31 cellular contexts compared by ENCODE assay signal in genomic region chr1:197182716-197183115, GRCh38. TPM values are rescaled to one million over a fixed set of nuclear protein-coding genes. Genes with fewer than 3 reads are reported as not detected.
"Had no signal": no experiment of that assay in that cellular context is flagged by ENCODE, and none has a peak within 500 bp of the region (broad histone marks: within the 10 kb centered on the region; RNA-seq: fewer than 3 reads in every experiment).

No MANE protein-coding gene starts in this region.

- H3K9me3 ChIP-seq: ascending aorta, breast epithelium, colonic mucosa, esophagus squamous epithelium, gastroesophageal sphincter had no signal

- ATAC-seq: activated CD4-positive, alpha-beta T cell treated with anti-CD3 and anti-CD28 coated beads for 36 hours; activated CD8-positive, alpha-beta memory T cell treated with anti-CD3 and anti-CD28 coated beads, Interleukin-2, amount 10 ng/mL, durations not matched to agents 7 days and 5 days; activated CD8-positive, alpha-beta T cell treated with anti-CD3 and anti-CD28 coated beads, Interleukin-2, amount 10 ng/mL, durations not matched to agents 7 days and 5 days; activated naive CD4-positive, alpha-beta T cell treated with anti-CD3 and anti-CD28 coated beads, Interleukin-2, amount 50 U/mL, for 72 hours; gastroesophageal sphincter; heart right ventricle had no signal

- H3K4me1 ChIP-seq: ascending aorta, breast epithelium, colonic mucosa, esophagus squamous epithelium had no signal

- H3K27me3 ChIP-seq: ascending aorta, breast epithelium, cardiac muscle cell, colonic mucosa, esophagus squamous epithelium, gastroesophageal sphincter, heart right ventricle had no signal

- H3K27ac ChIP-seq: ascending aorta, breast epithelium, colonic mucosa, epithelial cell of prostate, esophagus squamous epithelium, gastroesophageal sphincter, heart right ventricle had no signal

- DNase-seq: activated CD4-positive, alpha-beta memory T cell treated with anti-CD3 and anti-CD28 coated beads for 36 hours; activated CD4-positive, alpha-beta T cell treated with anti-CD3 and anti-CD28 coated beads for 36 hours; activated CD4-positive, alpha-beta T cell treated with anti-CD3 and anti-CD28 coated beads, Interleukin-2, amount 10 ng/mL, durations not matched to agents 24 days and 14 days; activated CD4-positive, CD25-positive, alpha-beta regulatory T cell; activated CD4-positive, CD25-positive, alpha-beta regulatory T cell treated with anti-CD3 and anti-CD28 coated beads, Interleukin-2, amount 50 U/mL, for 72 hours; activated CD8-positive, alpha-beta memory T cell treated with anti-CD3 and anti-CD28 coated beads, Interleukin-2, amount 10 ng/mL, durations not matched to agents 7 days and 5 days; activated CD8-positive, alpha-beta memory T cell treated with anti-CD3 and anti-CD28 coated beads, Interleukin-2, amount 50 U/mL, for 4 hours; activated CD8-positive, alpha-beta T cell treated with anti-CD3 and anti-CD28 coated beads, Interleukin-2, amount 10 ng/mL, durations not matched to agents 7 days and 5 days; activated effector memory CD4-positive, alpha-beta T cell treated with anti-CD3 and anti-CD28 coated beads, Interleukin-2, amount 50 U/mL, for 16 hours; activated naive CD4-positive, alpha-beta T cell treated with anti-CD3 and anti-CD28 coated beads for 36 hours; activated naive CD8-positive, alpha-beta T cell treated with anti-CD3 and anti-CD28 coated beads, Interleukin-2, amount 10 ng/mL, durations not matched to agents 7 days and 5 days; activated T-cell treated with anti-CD3 and anti-CD28 coated beads, Interleukin-2, amount 50 U/mL, for 1 hour; activated T-cell treated with anti-CD3 and anti-CD28 coated beads, Interleukin-2, amount 50 U/mL, for 48 hours; central memory CD4-positive, alpha-beta T cell; cerebellar nuclear complex; colonic mucosa; effector CD8-positive, alpha-beta T cell; esophagus squamous epithelium; foreskin melanocyte; heart right ventricle; T1000 had no signal

- H3K9me3 Mint-ChIP-seq: activated CD4-positive, alpha-beta memory T cell treated with anti-CD3 and anti-CD28 coated beads for 36 hours; activated CD4-positive, alpha-beta T cell treated with anti-CD3 and anti-CD28 coated beads, Interleukin-2, amount 10 ng/mL, durations not matched to agents 24 days and 14 days; activated naive CD4-positive, alpha-beta T cell treated with anti-CD3 and anti-CD28 coated beads for 36 hours; activated naive CD4-positive, alpha-beta T cell treated with anti-CD3 and anti-CD28 coated beads, Interleukin-2, amount 50 U/mL, for 72 hours; activated T-helper 1 cell treated with anti-CD3 and anti-CD28 coated beads, Interleukin-12 subunit alpha, Interleukin-12 subunit beta, Interleukin-2, Interleukin-4 antibody, amounts not matched to agents 30 ng/mL and 10 ng/mL and 1 ng/mL, durations not matched to agents 14 hours and 24 hours and 36 hours; T-helper 1 cell treated with Interleukin-12 subunit alpha and Interleukin-12 subunit beta and Interleukin-4 antibody, amounts not matched to agents 30 μg/mL and 1 μg/mL, for 36 hours had no signal

- H3K4me1 Mint-ChIP-seq: activated naive CD8-positive, alpha-beta T cell treated with anti-CD3 and anti-CD28 coated beads, Interleukin-2, amount 10 ng/mL, durations not matched to agents 7 days and 5 days; brain had no signal

- H3K27me3 Mint-ChIP-seq: activated CD4-positive, alpha-beta memory T cell treated with anti-CD3 and anti-CD28 coated beads for 36 hours; activated CD4-positive, alpha-beta T cell treated with anti-CD3 and anti-CD28 coated beads for 36 hours; activated CD4-positive, alpha-beta T cell treated with anti-CD3 and anti-CD28 coated beads, Interleukin-2, amount 10 ng/mL, durations not matched to agents 24 days and 14 days; activated CD8-positive, alpha-beta memory T cell treated with anti-CD3 and anti-CD28 coated beads, Interleukin-2, amount 10 ng/mL, durations not matched to agents 7 days and 5 days; activated naive CD8-positive, alpha-beta T cell treated with anti-CD3 and anti-CD28 coated beads, Interleukin-2, amount 10 ng/mL, durations not matched to agents 7 days and 5 days; brain had no signal

- H3K27ac Mint-ChIP-seq: activated CD4-positive, alpha-beta memory T cell treated with anti-CD3 and anti-CD28 coated beads for 36 hours; activated CD4-positive, alpha-beta T cell treated with anti-CD3 and anti-CD28 coated beads for 36 hours; activated CD4-positive, alpha-beta T cell treated with anti-CD3 and anti-CD28 coated beads, Interleukin-2, amount 10 ng/mL, durations not matched to agents 24 days and 14 days; activated CD8-positive, alpha-beta memory T cell treated with anti-CD3 and anti-CD28 coated beads, Interleukin-2, amount 10 ng/mL, durations not matched to agents 7 days and 5 days; activated CD8-positive, alpha-beta T cell treated with anti-CD3 and anti-CD28 coated beads, Interleukin-2, amount 10 ng/mL, durations not matched to agents 7 days and 5 days; activated naive CD4-positive, alpha-beta T cell treated with anti-CD3 and anti-CD28 coated beads for 36 hours; activated naive CD4-positive, alpha-beta T cell treated with anti-CD3 and anti-CD28 coated beads, Interleukin-2, amount 50 U/mL, for 72 hours; activated naive CD8-positive, alpha-beta T cell treated with anti-CD3 and anti-CD28 coated beads, Interleukin-2, amount 10 ng/mL, durations not matched to agents 7 days and 5 days; activated T-helper 1 cell treated with anti-CD3 and anti-CD28 coated beads, Interleukin-12 subunit alpha, Interleukin-12 subunit beta, Interleukin-2, Interleukin-4 antibody, amounts not matched to agents 30 ng/mL and 10 ng/mL and 1 ng/mL, durations not matched to agents 14 hours and 24 hours and 36 hours; activated T-helper 2 cell treated with anti-CD3 and anti-CD28 coated beads, Interferon-gamma antibody, Interleukin-2, Interleukin-4, amounts not matched to agents 10 μg/mL and 5 μg/mL and 100 μg/mL, durations not matched to agents 14 hours and 24 hours and 36 hours; brain; T-helper 1 cell treated with Interleukin-12 subunit alpha and Interleukin-12 subunit beta and Interleukin-4 antibody, amounts not matched to agents 30 μg/mL and 1 μg/mL, for 36 hours had no signal

- H3K4me3 ChIP-seq: ascending aorta, breast epithelium, cardiac muscle cell, colonic mucosa, esophagus squamous epithelium, gastroesophageal sphincter, heart right ventricle had no signal

- H3K4me3 Mint-ChIP-seq: activated CD4-positive, alpha-beta memory T cell treated with anti-CD3 and anti-CD28 coated beads for 36 hours; activated CD4-positive, alpha-beta T cell treated with anti-CD3 and anti-CD28 coated beads for 36 hours; activated CD4-positive, alpha-beta T cell treated with anti-CD3 and anti-CD28 coated beads, Interleukin-2, amount 10 ng/mL, durations not matched to agents 24 days and 14 days; activated CD8-positive, alpha-beta memory T cell treated with anti-CD3 and anti-CD28 coated beads, Interleukin-2, amount 10 ng/mL, durations not matched to agents 7 days and 5 days; activated CD8-positive, alpha-beta T cell treated with anti-CD3 and anti-CD28 coated beads, Interleukin-2, amount 10 ng/mL, durations not matched to agents 7 days and 5 days; activated naive CD4-positive, alpha-beta T cell treated with anti-CD3 and anti-CD28 coated beads for 36 hours; activated naive CD8-positive, alpha-beta T cell treated with anti-CD3 and anti-CD28 coated beads, Interleukin-2, amount 10 ng/mL, durations not matched to agents 7 days and 5 days; activated T-helper 1 cell treated with anti-CD3 and anti-CD28 coated beads, Interleukin-12 subunit alpha, Interleukin-12 subunit beta, Interleukin-2, Interleukin-4 antibody, amounts not matched to agents 30 ng/mL and 10 ng/mL and 1 ng/mL, durations not matched to agents 14 hours and 24 hours and 36 hours; brain; T-helper 1 cell treated with Interleukin-12 subunit alpha and Interleukin-12 subunit beta and Interleukin-4 antibody, amounts not matched to agents 30 μg/mL and 1 μg/mL, for 36 hours had no signal

RNA-seq across cellular contexts. Expression of gene ASPM, which starts 36.2 kb away (rescaled TPM):
- total RNA-seq: ascending aorta had no signal
